Comparison of ENCODE assay signal across 29 cellular contexts in the genomic region with DNA sequence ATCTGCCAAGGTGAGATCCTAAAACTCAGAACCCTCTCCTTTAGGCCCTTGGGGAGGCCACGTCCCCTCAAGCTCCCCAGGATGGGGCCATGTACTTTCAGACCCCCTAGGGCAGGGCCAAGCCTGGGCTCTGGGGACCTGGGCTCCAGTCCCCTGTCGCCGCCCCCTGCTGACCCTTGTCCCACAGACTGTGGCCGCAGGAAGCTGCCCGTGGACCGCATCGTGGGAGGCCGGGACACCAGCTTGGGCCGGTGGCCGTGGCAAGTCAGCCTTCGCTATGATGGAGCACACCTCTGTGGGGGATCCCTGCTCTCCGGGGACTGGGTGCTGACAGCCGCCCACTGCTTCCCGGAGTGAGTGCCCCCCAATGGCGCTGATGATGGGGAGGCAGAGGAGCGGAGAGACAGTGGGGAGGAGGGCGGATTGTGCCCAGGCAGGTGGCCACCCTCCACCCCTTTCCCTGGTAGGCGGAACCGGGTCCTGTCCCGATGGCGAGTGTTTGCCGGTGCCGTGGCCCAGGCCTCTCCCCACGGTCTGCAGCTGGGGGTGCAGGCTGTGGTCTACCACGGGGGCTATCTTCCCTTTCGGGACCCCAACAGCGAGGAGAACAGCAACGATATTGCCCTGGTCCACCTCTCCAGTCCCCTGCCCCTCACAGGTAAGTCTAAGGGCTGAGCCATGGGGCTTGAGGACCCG. TPM values are rescaled to one million over a fixed set of nuclear protein-coding genes. Genes with fewer than 3 reads are reported as not detected.
"Had no signal": no experiment of that assay in that cellular context is flagged by ENCODE, and none has a peak within 500 bp of the region (broad histone marks: within the 10 kb centered on the region; RNA-seq: fewer than 3 reads in every experiment).

No MANE protein-coding gene starts in this region.

- H3K27ac Mint-ChIP-seq: activated CD8-positive, alpha-beta T cell treated with anti-CD3 and anti-CD28 coated beads, Interleukin-2, amount 10 ng/mL, durations not matched to agents 7 days and 5 days; brain; T-helper 1 cell treated with Interleukin-12 subunit alpha and Interleukin-12 subunit beta and Interleukin-4 antibody, amounts not matched to agents 30 μg/mL and 1 μg/mL, for 36 hours had no signal

- H3K9me3 ChIP-seq: SJSA1 had no signal

- H3K4me3 Mint-ChIP-seq: activated CD8-positive, alpha-beta T cell treated with anti-CD3 and anti-CD28 coated beads, Interleukin-2, amount 10 ng/mL, durations not matched to agents 7 days and 5 days; brain; T-helper 1 cell treated with Interleukin-12 subunit alpha and Interleukin-12 subunit beta and Interleukin-4 antibody, amounts not matched to agents 30 μg/mL and 1 μg/mL, for 36 hours had no signal

- H3K36me3 Mint-ChIP-seq: brain had no signal

- H3K4me1 ChIP-seq: SJSA1 had no signal

- H3K4me2 ChIP-seq: KMS-11 had no signal

- H3K4me3 ChIP-seq: SJSA1 had no signal

- H3K9me3 Mint-ChIP-seq: T-helper 1 cell treated with Interleukin-12 subunit alpha and Interleukin-12 subunit beta and Interleukin-4 antibody, amounts not matched to agents 30 μg/mL and 1 μg/mL, for 36 hours had no signal

- H3K9ac ChIP-seq: KMS-11 had no signal

- H3K36me3 ChIP-seq: SJSA1 had no signal

- ATAC-seq: activated CD4-positive, CD25-positive, alpha-beta regulatory T cell treated with anti-CD3 and anti-CD28 coated beads, Interleukin-2, amount 50 U/mL, for 24 hours; activated CD8-positive, alpha-beta T cell treated with anti-CD3 and anti-CD28 coated beads, Interleukin-2, amount 10 ng/mL, durations not matched to agents 7 days and 5 days; Panc1; SK-N-SH treated with all-trans-retinoic acid at 6 μM for 48 hours had no signal

- H3K27ac ChIP-seq: KMS-11, RWPE1, SJSA1 had no signal

- DNase-seq: activated CD4-positive, alpha-beta T cell treated with anti-CD3 and anti-CD28 coated beads for 48 hours; activated CD4-positive, alpha-beta T cell treated with anti-CD3 and anti-CD28 coated beads, Interleukin-2, amount 50 U/mL, for 4 hours; activated CD8-positive, alpha-beta memory T cell treated with anti-CD3 and anti-CD28 coated beads, Interleukin-2, amount 50 U/mL, for 48 hours; activated CD8-positive, alpha-beta T cell treated with anti-CD3 and anti-CD28 coated beads, Interleukin-2, amount 10 ng/mL, durations not matched to agents 7 days and 5 days; activated naive CD4-positive, alpha-beta T cell treated with anti-CD3 and anti-CD28 coated beads, Interleukin-2, amount 50 U/mL, for 16 hours; activated T-cell treated with anti-CD3 and anti-CD28 coated beads, Interleukin-2, amount 50 U/mL, for 1 hour; MV-4-11; NCI-H1092 treated with DMSO at 0.1 percent for 48 hours; NCI-H1417 treated with DMSO at 0.1 percent for 48 hours; NCI-H1694; NCI-H2029; NCI-H2107; NCI-H345; NCI-H510A; NCI-H526 treated with DMSO at 0.1 percent for 48 hours; NCI-H82; OCI-M1; SHP77; SW 1271 had no signal

RNA-seq across cellular contexts. Expression of gene HPN, which starts 18.8 kb away (rescaled TPM):
- total RNA-seq: activated CD8-positive, alpha-beta T cell treated with anti-CD3 and anti-CD28 coated beads, Interleukin-2, amount 10 ng/mL, durations not matched to agents 7 days and 5 days; MCF 10A; SJSA1 had no signal

RNA-seq across cellular contexts. Expression of gene FXYD3, which starts 55.3 kb away (rescaled TPM):
- total RNA-seq: activated CD8-positive, alpha-beta T cell treated with anti-CD3 and anti-CD28 coated beads, Interleukin-2, amount 10 ng/mL, durations not matched to agents 7 days and 5 days; astrocyte; SJSA1 had no signal
